In the genomic region with DNA sequence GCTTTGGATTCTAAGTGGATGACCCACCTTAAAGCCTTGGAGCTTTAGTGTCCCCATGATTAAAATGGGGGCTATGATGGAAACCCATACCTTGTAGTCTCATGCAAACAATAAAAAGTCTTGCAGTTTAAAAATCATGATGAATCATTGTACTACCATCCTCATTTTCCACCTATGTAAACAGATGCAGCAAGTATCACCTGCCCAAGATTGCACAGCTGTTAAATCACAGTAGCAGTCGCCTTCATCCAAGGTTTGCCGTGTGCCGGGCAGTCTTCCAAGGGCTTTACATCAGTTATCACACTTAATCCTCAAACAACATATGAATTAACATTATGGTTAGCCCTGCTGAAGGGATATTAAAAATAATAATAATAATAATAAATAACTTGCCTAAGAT, we compare ENCODE assay signal across 22 cellular contexts.
DNase-seq lines count a peak whose midpoint lies in the region; ATAC-seq and TF ChIP-seq lines count a peak whose summit lies in the region.
"Had no signal": no experiment of that assay in that cellular context is flagged by ENCODE, and none has a peak within 500 bp of the region (broad histone marks: within the 10 kb centered on the region; RNA-seq: fewer than 3 reads in every experiment).

No MANE protein-coding gene starts in this region.

- no peaks in the 10 kb centered on the region for H3K36me3 ChIP-seq in RWPE2 (ENCODE audit: low read depth)
- H3K36me3 ChIP-seq in gastrocnemius medialis, result no peaks in the 10 kb centered on the region
- H3K36me3 ChIP-seq: esophagus squamous epithelium, right atrium auricular region, thyroid gland had no signal

- in situ Hi-C loops in gastrocnemius medialis (cut with MboI; ENCODE audit: low sequenced_read_pairs in 4 of 4), result no loop called here

- no peaks in the 10 kb centered on the region for H3K9me3 ChIP-seq in RWPE2 (ENCODE audit: severe bottlenecking)
- H3K9me3 ChIP-seq in gastrocnemius medialis, result no peaks in the 10 kb centered on the region
- H3K9me3 ChIP-seq: esophagus squamous epithelium, right atrium auricular region, SK-N-SH, thyroid gland had no signal

- no peak for TF ChIP-seq POLR2A in gastrocnemius medialis (IDR thresholded peaks at IDR 0.05)

- TF ChIP-seq CTCF in RWPE2 (IDR thresholded peaks at IDR 0.05; ENCODE audit: poor library complexity, severe bottlenecking) (no peak), gastrocnemius medialis (IDR thresholded peaks at IDR 0.05 in 4 of 5, conservative IDR thresholded peaks at IDR 0.05 in 1 of 5) (no peak)

- ATAC-seq in RWPE2 (ENCODE audit: low read depth), result peak; percentile 78
- ATAC-seq in gastrocnemius medialis, result peak in 1 of 2 donors; percentile 76
- no peak for ATAC-seq in left cardiac atrium
- ATAC-seq in HG03521 (IDR thresholded peaks at IDR 0.05; ENCODE audit: unreplicated experiment), result no peak

- DNase-seq in LHCN-M2 (ENCODE audit: low read depth) (peak; percentile 56), NCI-H345 (lab: John Stamatoyannopoulos, UW) (peak; percentile 56), RWPE2 (ENCODE audit: low spot score) (peak; percentile 73), gastrocnemius medialis (peak in 1 of 2 donors; percentile 42), left cardiac atrium (no peak), kidney tubule cell (ENCODE audit: low spot score) (no peak)
- DNase-seq: activated CD4-positive, alpha-beta T cell treated with anti-CD3 and anti-CD28 coated beads, Interleukin-2, amount 50 U/mL, for 4 hours; activated CD8-positive, alpha-beta memory T cell treated with anti-CD3 and anti-CD28 coated beads, Interleukin-2, amount 50 U/mL, for 48 hours; activated effector memory CD4-positive, alpha-beta T cell treated with Interleukin-2 at 50 U/mL for 16 hours; DMS79 treated with DMSO at 0.1 percent for 48 hours; effector CD8-positive, alpha-beta T cell; esophagus squamous epithelium; kidney glomerular epithelial cell; mesenchymal stem cell; naive B cell; NCI-H2029 treated with DMSO at 0.1 percent for 48 hours; SK-N-SH; stimulated activated CD4-positive, alpha-beta T cell treated with anti-CD3 and anti-CD28 coated beads, Interleukin-4, amount 100 ng/mL, for 4 hours; thyroid gland had no signal

- intact Hi-C loops in gastrocnemius medialis (cut with DNase I; ENCODE audit: low total_unique reads), result no loop called here
- intact Hi-C loops in left cardiac atrium (cut with DNase I), result no loop called here

- H3K27me3 ChIP-seq in RWPE2 (ENCODE audit: insufficient read depth, poor library complexity, severe bottlenecking) (no peaks in the 10 kb centered on the region), gastrocnemius medialis (no peaks in the 10 kb centered on the region)
- H3K27me3 ChIP-seq: right atrium auricular region, thyroid gland had no signal

- peaks cover 55% of the 10 kb centered on the region for H3K4me1 ChIP-seq in RWPE2 (ENCODE audit: insufficient read depth, poor library complexity, severe bottlenecking)
- peaks cover 36 to 55% of the 10 kb centered on the region in 2 donors for H3K4me1 ChIP-seq in gastrocnemius medialis
- H3K4me1 ChIP-seq: esophagus squamous epithelium, right atrium auricular region had no signal

- H3K27ac ChIP-seq in RWPE2 (ENCODE audit: poor library complexity, severe bottlenecking) (peak overlapping the region; percentile 96), gastrocnemius medialis (peak overlapping the region; percentile 69 to 85 (median 78))
- H3K27ac ChIP-seq: esophagus squamous epithelium, KMS-11, right atrium auricular region, thyroid gland had no signal

- H3K4me3 ChIP-seq in RWPE2 (ENCODE audit: severe bottlenecking) (no peak overlapping the region), gastrocnemius medialis (no peak overlapping the region)
- H3K4me3 ChIP-seq: esophagus squamous epithelium, right atrium auricular region, thyroid gland had no signal

Comparison
In these comparisons a context has a peak if more than half of its experiments do, and no peak if none do; other contexts are left out.
1. DNase-seq: peak in LHCN-M2 (single experiment), NCI-H345 (single experiment) and RWPE2 (single experiment); none in left cardiac atrium (single experiment) and kidney tubule cell (single experiment).